ENCODE assay signal across 18 cellular contexts in the genomic region with DNA sequence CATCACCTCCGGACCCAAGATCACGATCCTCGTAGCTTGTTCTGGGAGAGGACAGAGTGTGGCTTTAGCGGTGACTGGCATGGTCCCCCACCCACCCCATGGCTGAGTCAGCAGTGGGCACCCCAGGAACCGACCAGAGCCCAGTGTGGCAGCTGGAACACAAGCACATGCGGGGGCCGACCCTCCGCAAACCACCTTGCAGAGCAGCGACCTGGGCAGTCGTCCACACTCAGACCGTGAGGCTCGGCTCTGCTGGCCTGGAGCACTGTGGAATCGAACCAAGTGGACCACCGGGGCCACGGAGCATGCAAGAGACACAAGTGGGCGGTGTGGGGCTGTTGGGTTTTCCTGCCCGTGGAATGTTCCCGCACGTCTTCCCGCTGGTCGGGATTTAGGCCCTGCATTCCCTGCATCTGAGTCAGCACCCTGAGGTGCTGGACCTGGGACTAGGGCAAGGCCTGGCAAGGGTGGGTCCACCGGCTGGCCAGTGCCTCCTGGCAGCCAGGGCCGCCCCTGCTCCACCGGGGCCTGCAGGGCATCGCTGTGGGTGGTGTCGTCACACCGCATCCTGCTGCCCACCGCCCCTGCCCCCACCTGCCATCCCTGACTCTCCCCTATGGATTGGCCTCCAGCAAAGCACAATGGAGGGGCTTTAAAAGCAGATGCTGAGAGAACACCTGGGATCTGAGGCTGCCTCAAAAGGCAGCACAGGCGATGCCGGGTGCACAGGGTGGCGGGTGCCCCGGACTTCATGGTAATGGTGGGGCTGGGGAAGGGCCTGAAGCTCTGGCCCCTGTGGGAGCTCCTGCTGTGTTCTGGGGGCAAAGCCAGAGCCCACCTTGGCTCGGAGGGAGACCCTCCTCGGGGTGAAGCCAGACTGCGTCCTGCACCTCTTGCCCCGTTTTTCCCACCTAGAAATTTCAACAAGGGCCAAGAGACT. TPM values are rescaled to one million over a fixed set of nuclear protein-coding genes. Genes with fewer than 3 reads are reported as not detected.
DNase-seq lines count a peak whose midpoint lies in the region; ATAC-seq, FAIRE-seq and TF ChIP-seq lines count a peak whose summit lies in the region.
"Had no signal": no experiment of that assay in that cellular context is flagged by ENCODE, and none has a peak within 500 bp of the region (broad histone marks: within the 10 kb centered on the region; RNA-seq: fewer than 3 reads in every experiment).

No MANE protein-coding gene starts in this region.

- no peaks in the 10 kb centered on the region for H4K20me1 ChIP-seq in GM12878 (ENCODE audit: control insufficient read depth, insufficient read depth)

- H3K36me3 ChIP-seq in GM12878 (ENCODE audit: control insufficient read depth in 2 of 2, insufficient read depth in 2 of 2, low read length in 1 of 2), result no peaks in the 10 kb centered on the region
- H3K36me3 ChIP-seq in lower lobe of right lung, result peaks cover 7% of the 10 kb centered on the region
- H3K36me3 ChIP-seq: cardiac muscle cell, prostate gland, vagina had no signal

- no peaks in the 10 kb centered on the region for H3K4me1 ChIP-seq in GM12878 (ENCODE audit: control insufficient read depth, insufficient read depth, low read length)
- no peaks in the 10 kb centered on the region for H3K4me1 ChIP-seq in lower lobe of right lung
- H3K4me1 ChIP-seq: prostate gland, vagina had no signal

- peak; percentile 0 for DNase-seq in stimulated activated CD4-positive, alpha-beta T cell treated with anti-CD3 and anti-CD28 coated beads, Interleukin-1b, Interleukin-23, amount 100 ng/mL, for 48 hours
- DNase-seq in stimulated activated CD4-positive, alpha-beta T cell treated with anti-CD3 and anti-CD28 coated beads, Interleukin-4, amount 100 ng/mL, for 24 hours, result no peak
- DNase-seq in GM12878 (ENCODE audit: low read depth, low spot score) (no peak), lower lobe of right lung (peak; percentile 44), mesenteric fat pad (ENCODE audit: low spot score) (no peak), NCI-H748 (lab: John Stamatoyannopoulos, UW; ENCODE audit: unreplicated experiment) (no peak)
- DNase-seq: activated CD4-positive, alpha-beta T cell treated with anti-CD3 and anti-CD28 coated beads, Interleukin-2, amount 10 ng/mL, durations not matched to agents 24 days and 14 days; GDM1; hypothalamus; NCI-H1694 treated with DMSO at 0.1 percent for 48 hours; NCI-H446; stimulated activated CD4-positive, alpha-beta T cell treated with anti-CD3 and anti-CD28 coated beads, Interleukin-15, amount 100 ng/mL, for 24 hours had no signal

- BruUV-seq in GM12878 (replicated peaks; lab: Mats Ljungman, UMichigan), result no TSS peak

- in situ Hi-C loops in GM12878 (cut with MboI), result no loop called here

- TF ChIP-seq CTCF in GM12878 (IDR thresholded peaks at IDR 0.05 in 2 of 3, conservative IDR thresholded peaks at IDR 0.05 in 1 of 3; ENCODE audit: control insufficient read depth in 2 of 3, extremely low read depth in 1 of 3, insufficient read depth in 1 of 3, low read depth in 3 of 3, low read length in 3 of 3) (no peak), lower lobe of right lung (IDR thresholded peaks at IDR 0.05) (no peak)

- FAIRE-seq in GM12878 (lab: Jason Lieb, UNC), result no peak

- no peak overlapping the region for H3K4me2 ChIP-seq in GM12878 (ENCODE audit: control insufficient read depth, insufficient read depth)
- H3K4me2 ChIP-seq: GM23338 had no signal

- 45% methylated on average over 35 of the region's 36 CpGs for WGBS in GM12878 (ENCODE audit: insufficient coverage, insufficient replicate concordance, low lambda C conversion rate, missing lambda C conversion rate)

- CTCF ChIA-PET in GM12878 (lab: Yijun Ruan, JAX), result interaction anchor here (0.5 kb wide), 1 partner anchor 209 kb away, joined by 4 read pairs; no protein-coding TSS in a partner anchor

- no peak overlapping the region for H2AFZ ChIP-seq in GM12878 (ENCODE audit: control insufficient read depth, low read depth, low read length)
- H2AFZ ChIP-seq: GM23338 had no signal

- H3K27ac ChIP-seq in GM12878 (ENCODE audit: control insufficient read depth, insufficient read depth), result no peak overlapping the region
- H3K27ac ChIP-seq in lower lobe of right lung, result no peak overlapping the region
- H3K27ac ChIP-seq: cardiac muscle cell, prostate gland, vagina had no signal

- no peaks in the 10 kb centered on the region for H3K79me2 ChIP-seq in GM12878 (ENCODE audit: control insufficient read depth, insufficient read depth, low read length)

- RAD21 ChIA-PET in GM12878 (lab: Charles Lee; ENCODE audit: unreplicated experiment), result no interaction called here

- SMC1A ChIA-PET in GM12878 (lab: Charles Lee; ENCODE audit: uncharacterized antibody, unreplicated experiment), result no interaction called here

- H3K4me3 ChIP-seq in GM12878, result no peak overlapping the region
- H3K4me3 ChIP-seq in lower lobe of right lung, result no peak overlapping the region
- H3K4me3 ChIP-seq: cardiac muscle cell, GM23338, prostate gland, vagina had no signal

- POLR2A ChIA-PET in GM12878 (lab: Charles Lee), result no interaction called here

- H3K27me3 ChIP-seq in GM12878 (replicated peaks in 1 of 2; ENCODE audit: control insufficient read depth in 2 of 2, insufficient read depth in 2 of 2, low read length in 1 of 2) (no peaks in the 10 kb centered on the region), lower lobe of right lung (ENCODE audit: low read depth) (no peaks in the 10 kb centered on the region)
- H3K27me3 ChIP-seq: cardiac muscle cell, vagina had no signal

- TF ChIP-seq RAD21 in GM12878 (IDR thresholded peaks at IDR 0.05; ENCODE audit: insufficient read depth, low read depth, low read length), result no peak

- no peak for TF ChIP-seq EP300 in GM12878 (IDR thresholded peaks at IDR 0.05; ENCODE audit: borderline replicate concordance in 1 of 2, control insufficient read depth in 1 of 2, low read depth in 2 of 2, low read length in 2 of 2)

- ATAC-seq in GM12878 (no peak), lower lobe of right lung (no peak), HG03469 (IDR thresholded peaks at IDR 0.05; ENCODE audit: unreplicated experiment) (no peak), HG03135 (IDR thresholded peaks at IDR 0.05; ENCODE audit: unreplicated experiment) (no peak)
- ATAC-seq: GM23338 had no signal

- intact Hi-C loops in GM12878 (cut with micrococcal nuclease; ENCODE audit: unreplicated experiment), result no loop called here
- intact Hi-C loops in lower lobe of right lung (cut with DNase I), result no loop called here

- peak; percentile 16; the same call in 1 of the 2 replicates for TF ChIP-seq POLR2A in GM12878 (IDR thresholded peaks at IDR 0.05; ENCODE audit: low read depth, low read length)

- no peaks in the 10 kb centered on the region for H3K9me3 ChIP-seq in GM12878 (replicated peaks; ENCODE audit: control insufficient read depth, insufficient read depth, low read length)
- no peaks in the 10 kb centered on the region for H3K9me3 ChIP-seq in lower lobe of right lung
- H3K9me3 ChIP-seq: prostate gland, vagina had no signal

- no peak overlapping the region for H3K9ac ChIP-seq in GM12878 (ENCODE audit: control insufficient read depth, insufficient read depth, low read length)

RNA-seq across cellular contexts. Expression of gene MORN1, which starts 18.5 kb away (rescaled TPM):
- 60.7 and 66.2 TPM in 2 replicates for total RNA-seq in GM12878 (2013; cell fraction: nucleolus; rRNA removed)
- 7.9 and 8.7 TPM in 2 replicates for total RNA-seq in GM12878 (2014; rRNA removed)
- total RNA-seq in GM12878 (2014; rRNA removed; fragmentation: Illumina TruSeq; extraction: Trizol), result 4.4 and 5.2 TPM in 2 replicates
- 5.8 and 7.4 TPM in 2 replicates for total RNA-seq in GM12878 (2021)
- polyA plus RNA-seq in GM12878 (2011; ENCODE audit: low read depth), result 2.5 TPM
- 2.3 and 3.5 TPM in 2 replicates for polyA plus RNA-seq in GM12878 (2011; rRNA removed)
- 3.2 and 3.6 TPM in 2 replicates for polyA plus RNA-seq in GM12878 (2011; cell fraction: cytosol; rRNA removed)
- polyA plus RNA-seq in GM12878 (2011; cell fraction: nucleus; rRNA removed), result 8.8 and 10.2 TPM in 2 replicates
- 4.5 and 5.2 TPM in 2 replicates for polyA plus RNA-seq in GM12878 (2012)
- polyA plus RNA-seq in GM12878 (2014; fragmentation: Illumina TruSeq; extraction: Trizol), result 1.7 and 2.0 TPM in 2 replicates
- polyA plus RNA-seq in GM12878 (2014; fragmentation: Nextera tagmentation; extraction: Ambion mirVana), result 1 to 10 TPM in 1 of 2 experiments, under 1 TPM in 1; 0.76 to 1.8 TPM
- 6.8 and 7.7 TPM in 2 replicates for polyA plus RNA-seq in GM12878 (2014; rRNA removed)
- polyA plus RNA-seq in GM12878 (2016; fragmentation: Nextera tagmentation; extraction: Ambion mirVana), result 1 to 10 TPM; 5.7 to 7.3 TPM
- polyA minus RNA-seq in GM12878 (2011; rRNA and poly(A)+ RNA removed), result 5.5 and 7.8 TPM in 2 replicates
- polyA minus RNA-seq in GM12878 (2011; cell fraction: cytosol; rRNA and poly(A)+ RNA removed), result 1.9 and 2.1 TPM in 2 replicates
- polyA minus RNA-seq in GM12878 (2011; cell fraction: nucleus; rRNA and poly(A)+ RNA removed), result 6.2 and 9.4 TPM in 2 replicates
- total RNA-seq in lower lobe of right lung, result 13.4 TPM
- 4.4 TPM for total RNA-seq in mesenteric fat pad

RNA-seq across cellular contexts. Expression of gene RER1, which starts 18.8 kb away (rescaled TPM):
- total RNA-seq in GM12878 (2013; cell fraction: nucleolus; rRNA removed), result 63.7 and 66.3 TPM in 2 replicates
- total RNA-seq in GM12878 (2014; rRNA removed), result 82.1 and 105 TPM in 2 replicates
- 80.8 and 84.8 TPM in 2 replicates for total RNA-seq in GM12878 (2014; rRNA removed; fragmentation: Illumina TruSeq; extraction: Trizol)
- 145 and 149 TPM in 2 replicates for total RNA-seq in GM12878 (2021)
- 26.0 TPM for polyA plus RNA-seq in GM12878 (2011; ENCODE audit: low read depth)
- polyA plus RNA-seq in GM12878 (2011; rRNA removed), result 194 and 216 TPM in 2 replicates
- 152 and 242 TPM in 2 replicates for polyA plus RNA-seq in GM12878 (2011; cell fraction: cytosol; rRNA removed)
- polyA plus RNA-seq in GM12878 (2011; cell fraction: nucleus; rRNA removed), result 185 and 207 TPM in 2 replicates
- polyA plus RNA-seq in GM12878 (2012), result 81.4 and 94.1 TPM in 2 replicates
- polyA plus RNA-seq in GM12878 (2014; fragmentation: Illumina TruSeq; extraction: Trizol), result 172 and 189 TPM in 2 replicates
- 10 to 100 TPM; 29.2 to 48.5 TPM for polyA plus RNA-seq in GM12878 (2014; fragmentation: Nextera tagmentation; extraction: Ambion mirVana)
- polyA plus RNA-seq in GM12878 (2014; rRNA removed), result 105 and 124 TPM in 2 replicates
- 100 to 1,000 TPM; 268 to 274 TPM for polyA plus RNA-seq in GM12878 (2016; fragmentation: Nextera tagmentation; extraction: Ambion mirVana)
- 151 and 226 TPM in 2 replicates for polyA minus RNA-seq in GM12878 (2011; rRNA and poly(A)+ RNA removed)
- polyA minus RNA-seq in GM12878 (2011; cell fraction: cytosol; rRNA and poly(A)+ RNA removed), result 29.3 and 33.4 TPM in 2 replicates
- 18.0 and 21.5 TPM in 2 replicates for polyA minus RNA-seq in GM12878 (2011; cell fraction: nucleus; rRNA and poly(A)+ RNA removed)
- 133 TPM for total RNA-seq in lower lobe of right lung
- total RNA-seq in mesenteric fat pad, result 157 TPM

RNA-seq across cellular contexts. Expression of gene PEX10, which starts 39.5 kb away (rescaled TPM):
- 11.8 and 15.1 TPM in 2 replicates for total RNA-seq in GM12878 (2013; cell fraction: nucleolus; rRNA removed)
- total RNA-seq in GM12878 (2014; rRNA removed) (23.7 and 24.9 TPM in 2 replicates), GM12878 (2014; rRNA removed; fragmentation: Illumina TruSeq; extraction: Trizol) (7.4 TPM in 2 replicates), GM12878 (2021) (16.4 and 16.8 TPM in 2 replicates), lower lobe of right lung (12.4 TPM), mesenteric fat pad (23.9 TPM)
- polyA plus RNA-seq in GM12878 (2011; ENCODE audit: low read depth), result 4.1 TPM
- polyA plus RNA-seq in GM12878 (2011; rRNA removed) (4.3 and 6.1 TPM in 2 replicates), GM12878 (2014; fragmentation: Illumina TruSeq; extraction: Trizol) (3.8 and 5.6 TPM in 2 replicates), GM12878 (2014; fragmentation: Nextera tagmentation; extraction: Ambion mirVana) (under 1 TPM in 1 of 2 experiments, not detected in 1; 0.24 TPM), GM12878 (2014; rRNA removed) (19.4 and 20.8 TPM in 2 replicates), GM12878 (2016; fragmentation: Nextera tagmentation; extraction: Ambion mirVana) (10 to 100 TPM; 18.9 to 19.7 TPM)
- polyA plus RNA-seq in GM12878 (2011; cell fraction: cytosol; rRNA removed), result 8.3 and 11.2 TPM in 2 replicates
- polyA plus RNA-seq in GM12878 (2011; cell fraction: nucleus; rRNA removed), result 21.3 and 22.1 TPM in 2 replicates
- polyA plus RNA-seq in GM12878 (2012), result 10.0 and 13.2 TPM in 2 replicates
- 3.0 and 5.2 TPM in 2 replicates for polyA minus RNA-seq in GM12878 (2011; rRNA and poly(A)+ RNA removed)
- 2.9 and 3.4 TPM in 2 replicates for polyA minus RNA-seq in GM12878 (2011; cell fraction: cytosol; rRNA and poly(A)+ RNA removed)
- polyA minus RNA-seq in GM12878 (2011; cell fraction: nucleus; rRNA and poly(A)+ RNA removed), result 3.9 and 5.9 TPM in 2 replicates

Comparison
In these comparisons a context has a peak if more than half of its experiments do, and no peak if none do; other contexts are left out.
1. DNase-seq: peak in stimulated activated CD4-positive, alpha-beta T cell treated with anti-CD3 and anti-CD28 coated beads, Interleukin-1b, Interleukin-23, amount 100 ng/mL, for 48 hours (single experiment) and lower lobe of right lung (single experiment); none in stimulated activated CD4-positive, alpha-beta T cell treated with anti-CD3 and anti-CD28 coated beads, Interleukin-4, amount 100 ng/mL, for 24 hours (single experiment), GM12878 (single experiment), mesenteric fat pad (single experiment) and NCI-H748 (single experiment).